ENCODE assay signal across 18 cellular contexts in the genomic region with DNA sequence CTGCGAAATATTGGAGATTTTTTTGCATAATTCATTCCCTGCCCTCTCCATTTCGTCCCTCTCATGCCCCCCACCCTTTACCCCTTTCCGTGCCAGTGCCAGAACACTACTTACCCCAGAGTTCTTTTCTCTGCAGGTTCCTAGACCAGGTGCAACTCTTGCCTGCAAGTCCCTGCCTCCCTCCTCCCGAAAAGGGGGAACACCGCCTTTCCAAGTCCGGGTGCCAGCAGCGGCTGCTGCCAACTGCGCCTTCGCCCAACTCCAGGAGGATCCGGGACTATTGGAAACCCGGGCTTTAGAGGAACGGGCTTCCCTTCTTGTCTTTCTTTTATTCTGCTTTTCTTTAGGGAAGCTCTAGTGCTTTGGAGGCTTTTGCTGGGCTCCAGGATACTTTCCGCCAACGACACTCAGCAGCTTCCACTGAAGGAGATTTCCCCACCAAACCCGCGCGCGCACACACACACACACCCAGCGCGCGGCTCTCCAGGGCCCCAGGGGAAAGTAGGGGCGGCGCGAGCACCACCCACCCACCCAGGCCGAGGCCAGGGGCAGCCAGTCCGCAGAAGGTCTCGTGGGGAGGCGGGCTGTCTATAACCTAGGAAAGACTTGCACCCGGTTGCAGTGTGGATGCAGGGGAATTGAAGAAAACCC. TPM values are rescaled to one million over a fixed set of nuclear protein-coding genes. Genes with fewer than 3 reads are reported as not detected.
DNase-seq lines count a peak whose midpoint lies in the region; ATAC-seq, FAIRE-seq and TF ChIP-seq lines count a peak whose summit lies in the region.
"Had no signal": no experiment of that assay in that cellular context is flagged by ENCODE, and none has a peak within 500 bp of the region (broad histone marks: within the 10 kb centered on the region; RNA-seq: fewer than 3 reads in every experiment).

No MANE protein-coding gene starts in this region.

- no peaks in the 10 kb centered on the region for H3K36me3 ChIP-seq in HUES48 (ENCODE audit: control insufficient read depth, insufficient read depth, low read length)
- H3K36me3 ChIP-seq in iPS-20b (ENCODE audit: insufficient read depth, low read depth, low read length): no peaks in the 10 kb centered on the region
- no peaks in the 10 kb centered on the region for H3K36me3 ChIP-seq in stomach
- H3K36me3 ChIP-seq: ovary, SJSA1 had no signal

- H3K27ac Mint-ChIP-seq in MCF 10A (ENCODE audit: low read depth, unreplicated experiment): no peak overlapping the region
- H3K27ac Mint-ChIP-seq: activated T-helper 2 cell treated with anti-CD3 and anti-CD28 coated beads, Interferon-gamma antibody, Interleukin-2, Interleukin-4, amounts not matched to agents 10 μg/mL and 5 μg/mL and 100 μg/mL, durations not matched to agents 14 hours and 24 hours and 36 hours; CD14-positive monocyte; dendritic cell treated with granulocyte-macrophage colony-stimulating factor and Interleukin-4, amounts not matched to agents 40 ng/mL and 50 ng/mL, for 4 days; memory B cell had no signal

- WGBS in stomach, 5 donors: 5 to 15% (median 6%) methylated on average over 29 of the region's 29 CpGs

- H3K27me3 ChIP-seq in HUES48 (ENCODE audit: control insufficient read depth, insufficient read depth, low read length) (peaks cover 63% of the 10 kb centered on the region), iPS-20b (ENCODE audit: insufficient read depth, low read length) (peaks cover 81% of the 10 kb centered on the region), stomach (peaks cover 20 to 81% (median 40%) of the 10 kb centered on the region in 3 donors)
- H3K27me3 ChIP-seq: ovary had no signal

- no peak for TF ChIP-seq EP300 in stomach (IDR thresholded peaks at IDR 0.05)

- FAIRE-seq in GM12891 (lab: Jason Lieb, UNC): no peak
- FAIRE-seq: HTR-8/SVneo had no signal

- H3K4me3 ChIP-seq in HUES48 (ENCODE audit: low read depth, low read length) (peak overlapping the region; percentile 76), iPS-20b (ENCODE audit: low read length) (peak overlapping the region; percentile 63), stomach (peak overlapping the region; percentile 29 to 43 (median 34))
- H3K4me3 ChIP-seq: ovary, SJSA1 had no signal

- H3K27me3 Mint-ChIP-seq in MCF 10A (ENCODE audit: insufficient read depth, unreplicated experiment): peaks cover 58% of the 10 kb centered on the region

- TF ChIP-seq POLR2A in stomach (IDR thresholded peaks at IDR 0.05) (no peak), GM12891 (IDR thresholded peaks at IDR 0.05; ENCODE audit: low read depth, low read length) (no peak)

- DNase-seq in MCF 10A (ENCODE audit: unreplicated experiment): no peak
- no peak for DNase-seq in stomach
- DNase-seq in NCI-H1417 (lab: John Stamatoyannopoulos, UW): no peak
- no peak for DNase-seq in GM12891 (ENCODE audit: insufficient read length, low spot score)
- no peak for DNase-seq in left lobe of liver (ENCODE audit: low spot score)
- DNase-seq: activated CD4-positive, alpha-beta T cell treated with anti-CD3 and anti-CD28 coated beads, Interleukin-2, amount 50 U/mL, for 4 hours; MM.1S; ovary; stimulated activated CD4-positive, alpha-beta T cell treated with anti-CD3 and anti-CD28 coated beads, Interleukin-12 subunit alpha, Interleukin-12 subunit beta, amount 100 ng/mL, for 4 hours had no signal

- H3K4me1 ChIP-seq in HUES48 (ENCODE audit: control insufficient read depth, insufficient read depth, low read length) (peaks cover 15% of the 10 kb centered on the region), iPS-20b (ENCODE audit: insufficient read depth, low read length) (no peaks in the 10 kb centered on the region), stomach (peaks cover 13 to 21% (median 19%) of the 10 kb centered on the region in 4 donors)

- ATAC-seq in left lobe of liver: no peak

- no peak overlapping the region for H3K9ac ChIP-seq in HUES48 (ENCODE audit: low read depth, low read length)
- no peak overlapping the region for H3K9ac ChIP-seq in iPS-20b (ENCODE audit: low read depth, low read length)

- BruUV-seq in MCF 10A (replicated peaks; lab: Mats Ljungman, UMichigan): no TSS peak

- H3K9me3 Mint-ChIP-seq in MCF 10A (ENCODE audit: unreplicated experiment): no peaks in the 10 kb centered on the region
- H3K9me3 Mint-ChIP-seq: activated T-helper 2 cell treated with anti-CD3 and anti-CD28 coated beads, Interferon-gamma antibody, Interleukin-2, Interleukin-4, amounts not matched to agents 10 μg/mL and 5 μg/mL and 100 μg/mL, durations not matched to agents 14 hours and 24 hours and 36 hours; dendritic cell treated with granulocyte-macrophage colony-stimulating factor and Interleukin-4, amounts not matched to agents 40 ng/mL and 50 ng/mL, for 4 days had no signal

- POLR2A ChIA-PET in MCF 10A (lab: Yijun Ruan, JAX): no interaction called here

- H3K4me3 Mint-ChIP-seq in MCF 10A (ENCODE audit: unreplicated experiment): peak overlapping the region; percentile 29
- H3K4me3 Mint-ChIP-seq: dendritic cell treated with granulocyte-macrophage colony-stimulating factor and Interleukin-4, amounts not matched to agents 40 ng/mL and 50 ng/mL, for 4 days; memory B cell had no signal

- intact Hi-C loops in MCF 10A (cut with micrococcal nuclease) (no loop called here), stomach (cut with DNase I; ENCODE audit: low total_unique reads) (no loop called here)

- CTCF ChIA-PET in MCF 10A (lab: Yijun Ruan, JAX): interaction anchor here (0.8 to 1.5 kb wide), 3 partner anchors 12 to 53 kb away, joined by 3 to 4 read pairs (median 3); no protein-coding TSS in a partner anchor

- no peak overlapping the region for H3K27ac ChIP-seq in HUES48 (ENCODE audit: low read depth, low read length)
- no peak overlapping the region for H3K27ac ChIP-seq in iPS-20b (ENCODE audit: low read length)
- no peak overlapping the region for H3K27ac ChIP-seq in stomach
- H3K27ac ChIP-seq: ovary, SJSA1 had no signal

- no peaks in the 10 kb centered on the region for H3K4me1 Mint-ChIP-seq in MCF 10A (ENCODE audit: insufficient read depth, unreplicated experiment)
- H3K4me1 Mint-ChIP-seq: CD14-positive monocyte, memory B cell had no signal

- no peaks in the 10 kb centered on the region for H3K36me3 Mint-ChIP-seq in MCF 10A (ENCODE audit: insufficient read depth, unreplicated experiment)
- H3K36me3 Mint-ChIP-seq: memory B cell had no signal

- TF ChIP-seq CTCF in MCF 10A (IDR thresholded peaks at IDR 0.05; ENCODE audit: unreplicated experiment) (no peak), stomach (IDR thresholded peaks at IDR 0.05) (no peak)

- no peaks in the 10 kb centered on the region for H3K9me3 ChIP-seq in HUES48 (ENCODE audit: control insufficient read depth, insufficient read depth, low read length)
- no peaks in the 10 kb centered on the region for H3K9me3 ChIP-seq in iPS-20b (ENCODE audit: insufficient read depth, low read depth, low read length)
- H3K9me3 ChIP-seq in stomach: peaks cover 0 to 11% (median 8%) of the 10 kb centered on the region in 4 donors
- H3K9me3 ChIP-seq: ovary had no signal

TF ChIP-seq in GM12891, 5 proteins besides CTCF, POLR2A, EP300 and RAD21:
- TF ChIP-seq POLR2AphosphoS5 (IDR thresholded peaks at IDR 0.05; ENCODE audit: low read depth, low read length) (no peak), SPI1 (IDR thresholded peaks at IDR 0.05; ENCODE audit: low read depth, low read length) (no peak), POU2F2 (IDR thresholded peaks at IDR 0.05; ENCODE audit: low read depth, low read length) (no peak), PAX5 (IDR thresholded peaks at IDR 0.05; ENCODE audit: insufficient read depth, low read length, severe bottlenecking) (no peak), TAF1 (IDR thresholded peaks at IDR 0.05; ENCODE audit: low read depth, low read length) (no peak)

RNA-seq across cellular contexts. Expression of gene CA10, which starts 0.8 kb away (rescaled TPM):
- not detected in 2 replicates for total RNA-seq in MCF 10A (2022)
- total RNA-seq in stomach: 1 to 10 TPM in 1 of 5 donors, not detected in 4; 1.3 TPM
- not detected for polyA plus RNA-seq in stomach
- not detected for polyA plus RNA-seq in GM12891 (2012; ENCODE audit: low read depth, missing spikeins)
- total RNA-seq in left lobe of liver: not detected
- total RNA-seq: fibroblast of lung, SJSA1 had no signal
- polyA plus RNA-seq: CD14-positive monocyte, fibroblast of lung had no signal
